ENCODE assay signal across 8 cellular contexts in genomic region chr20:21099653-21100589, GRCh38. TPM values are rescaled to one million over a fixed set of nuclear protein-coding genes. Genes with fewer than 3 reads are reported as not detected.
DNase-seq lines count a peak whose midpoint lies in the region; ATAC-seq and TF ChIP-seq lines count a peak whose summit lies in the region.

No MANE protein-coding gene starts in this region.

- H3K27ac Mint-ChIP-seq in IgD-negative memory B cell (peak overlapping the region; percentile 90 to 96 (median 94)), T-cell (peak overlapping the region; percentile 48 to 87), type B pancreatic cell (peak overlapping the region; percentile 64)
- H3K27ac Mint-ChIP-seq in dendritic cell treated with granulocyte-macrophage colony-stimulating factor and Interleukin-4, amounts not matched to agents 40 ng/mL and 50 ng/mL, for 4 days: peak overlapping the region; percentile 88

- CTCF ChIA-PET in T-cell (lab: Charles Lee): interaction anchor here (0.5 to 0.6 kb wide), 2 partner anchors 22 to 70 kb away, joined by 3 to 6 read pairs; no protein-coding TSS in a partner anchor

- no peaks in the 10 kb centered on the region for H3K9me3 ChIP-seq in mucosa of rectum (ENCODE audit: control insufficient read depth in 2 of 2, low read length in 2 of 2)

- TF ChIP-seq CTCF in type B pancreatic cell (conservative IDR thresholded peaks at IDR 0.05): no peak

- DNase-seq in T-cell: peak in 18 of 34 experiments; percentile 14 to 51 (median 28)
- DNase-seq in type B pancreatic cell (ENCODE audit: extremely low spot score, unreplicated experiment): peak; percentile 73

- H3K27me3 ChIP-seq in ACC112 (ENCODE audit: insufficient read depth, low read length): peaks cover 100% of the 10 kb centered on the region
- H3K27me3 ChIP-seq in mucosa of rectum (ENCODE audit: control insufficient read depth in 2 of 2, insufficient read depth in 2 of 2, low read length in 2 of 2): peaks cover 64 to 65% of the 10 kb centered on the region in 2 donors

- H2AFZ ChIP-seq in ACC112 (ENCODE audit: low read length, unreplicated experiment): peak overlapping the region; percentile 33

- peak overlapping the region; percentile 71 for H3K4me3 ChIP-seq in ACC112 (ENCODE audit: low read depth, low read length)
- H3K4me3 ChIP-seq in mucosa of rectum (ENCODE audit: low read length in 2 of 2): peak overlapping the region; percentile 51 to 60

- H3K36me3 ChIP-seq in ACC112 (ENCODE audit: insufficient read depth, low read length) (no peaks in the 10 kb centered on the region), mucosa of rectum (ENCODE audit: control insufficient read depth in 2 of 2, insufficient read depth in 2 of 2, low read length in 2 of 2) (no peaks in the 10 kb centered on the region)

- H3K4me1 ChIP-seq in ACC112 (ENCODE audit: control insufficient read depth, insufficient read depth, low read length, unreplicated experiment) (no peaks in the 10 kb centered on the region), mucosa of rectum (ENCODE audit: control insufficient read depth in 2 of 2, insufficient read depth in 2 of 2, low read length in 2 of 2) (peaks cover 19 to 20% of the 10 kb centered on the region in 2 donors)

- H3K9ac ChIP-seq in mucosa of rectum (ENCODE audit: low read depth in 1 of 2, low read length in 2 of 2): no peak overlapping the region

- H3K79me2 ChIP-seq in ACC112 (ENCODE audit: control insufficient read depth, insufficient read depth, low read length, unreplicated experiment): no peaks in the 10 kb centered on the region

- intact Hi-C loops in dendritic cell treated with granulocyte-macrophage colony-stimulating factor and Interleukin-4, amounts not matched to agents 40 ng/mL and 50 ng/mL, for 4 days (cut with micrococcal nuclease): loop anchor here (1.0 kb wide), 1 partner anchor 25 kb away; no protein-coding TSS in a partner anchor

- no peak overlapping the region for H3K27ac ChIP-seq in ACC112 (ENCODE audit: low read depth, low read length)
- peak overlapping the region in 1 of 2 donors; percentile 16 for H3K27ac ChIP-seq in mucosa of rectum (ENCODE audit: low read depth in 2 of 2, low read length in 2 of 2)

- peak overlapping the region; percentile 90 to 96 (median 96) for H3K4me3 Mint-ChIP-seq in IgD-negative memory B cell
- H3K4me3 Mint-ChIP-seq in T-cell: peak overlapping the region; percentile 81 to 93 (median 83)
- H3K4me3 Mint-ChIP-seq in dendritic cell treated with granulocyte-macrophage colony-stimulating factor and Interleukin-4, amounts not matched to agents 40 ng/mL and 50 ng/mL, for 4 days: peak overlapping the region; percentile 82
- peak overlapping the region; percentile 83 for H3K4me3 Mint-ChIP-seq in type B pancreatic cell

- peaks cover 65% of the 10 kb centered on the region for H3K27me3 Mint-ChIP-seq in IgD-negative memory B cell
- H3K27me3 Mint-ChIP-seq in T-cell: peaks cover 81 to 83% of the 10 kb centered on the region in 2 donors
- H3K27me3 Mint-ChIP-seq in dendritic cell treated with granulocyte-macrophage colony-stimulating factor and Interleukin-4, amounts not matched to agents 40 ng/mL and 50 ng/mL, for 4 days: peaks cover 83% of the 10 kb centered on the region
- H3K27me3 Mint-ChIP-seq in type B pancreatic cell: peaks cover 98% of the 10 kb centered on the region

- POLR2A ChIA-PET in T-cell (lab: Charles Lee): no interaction called here

- peaks cover 2% of the 10 kb centered on the region for H3K36me3 Mint-ChIP-seq in IgD-negative memory B cell
- H3K36me3 Mint-ChIP-seq in T-cell: no peaks in the 10 kb centered on the region
- H3K36me3 Mint-ChIP-seq in dendritic cell treated with granulocyte-macrophage colony-stimulating factor and Interleukin-4, amounts not matched to agents 40 ng/mL and 50 ng/mL, for 4 days (ENCODE audit: low read depth): no peaks in the 10 kb centered on the region
- no peaks in the 10 kb centered on the region for H3K36me3 Mint-ChIP-seq in type B pancreatic cell

- H3K9me3 Mint-ChIP-seq in IgD-negative memory B cell (peaks cover 0 to 7% (median 0%) of the 10 kb centered on the region in 3 donors), T-cell (no peaks in the 10 kb centered on the region), type B pancreatic cell (no peaks in the 10 kb centered on the region)
- no peaks in the 10 kb centered on the region for H3K9me3 Mint-ChIP-seq in dendritic cell treated with granulocyte-macrophage colony-stimulating factor and Interleukin-4, amounts not matched to agents 40 ng/mL and 50 ng/mL, for 4 days

- ATAC-seq in GM18867 (IDR thresholded peaks at IDR 0.05; ENCODE audit: unreplicated experiment): peak; percentile 46
- peak; percentile 51 to 59 (median 52) for ATAC-seq in T-cell (replicated peaks in 1 of 4)
- no peak for ATAC-seq in HG02623 (IDR thresholded peaks at IDR 0.05; ENCODE audit: unreplicated experiment)

- peaks cover 11 to 38% (median 16%) of the 10 kb centered on the region in 3 donors for H3K4me1 Mint-ChIP-seq in IgD-negative memory B cell
- peaks cover 40 to 49% (median 43%) of the 10 kb centered on the region in 3 donors for H3K4me1 Mint-ChIP-seq in T-cell
- peaks cover 39% of the 10 kb centered on the region for H3K4me1 Mint-ChIP-seq in dendritic cell treated with granulocyte-macrophage colony-stimulating factor and Interleukin-4, amounts not matched to agents 40 ng/mL and 50 ng/mL, for 4 days (ENCODE audit: low read depth)
- H3K4me1 Mint-ChIP-seq in type B pancreatic cell (ENCODE audit: unreplicated experiment): peaks cover 13% of the 10 kb centered on the region

RNA-seq across cellular contexts. Expression of gene LINC00237, which starts 6.2 kb away (rescaled TPM):
- not detected for polyA plus RNA-seq in IgD-negative memory B cell
- total RNA-seq in T-cell: not detected
- total RNA-seq in type B pancreatic cell (ENCODE audit: low replicate concordance): not detected in 2 replicates

RNA-seq across cellular contexts. Expression of gene KIZ, which starts 26.0 kb away (rescaled TPM):
- polyA plus RNA-seq in IgD-negative memory B cell: 26.2 TPM
- total RNA-seq in T-cell (10 to 100 TPM; 30.1 to 44.0 (median 41.2) TPM), type B pancreatic cell (ENCODE audit: low replicate concordance) (13.8 and 15.5 TPM in 2 replicates)
